ENCODE assay signal across 1 cellular context in genomic region chr12:56374726-56375597, GRCh38.
TF ChIP-seq lines count a peak whose summit lies in the region.

No MANE protein-coding gene starts in this region.

TF ChIP-seq in HepG2, 621 proteins besides CTCF, POLR2A, EP300 and RAD21 (continues in another document):
- TF ChIP-seq ZHX2 (IDR thresholded peaks at IDR 0.05; ENCODE audit: low read depth): no peak
- TF ChIP-seq ZHX2 (CRISPR knock-in tag; IDR thresholded peaks at IDR 0.05; ENCODE audit: borderline replicate concordance): no peak
- no peak for TF ChIP-seq HCFC1 (IDR thresholded peaks at IDR 0.05; ENCODE audit: low read depth, low read length)
- no peak for TF ChIP-seq SOX6 (IDR thresholded peaks at IDR 0.05)
- TF ChIP-seq SOX6 (CRISPR knock-in tag; IDR thresholded peaks at IDR 0.05): peak; percentile 32; the same call in 1 of the 2 replicates
- TF ChIP-seq ZNF430 (CRISPR knock-in tag; IDR thresholded peaks at IDR 0.05): no peak
- no peak for TF ChIP-seq ZNF746 (CRISPR knock-in tag; IDR thresholded peaks at IDR 0.05)
- no peak for TF ChIP-seq ZNF367 (CRISPR knock-in tag; IDR thresholded peaks at IDR 0.05; ENCODE audit: borderline replicate concordance)
- TF ChIP-seq ZFAT (CRISPR knock-in tag; conservative IDR thresholded peaks at IDR 0.05): no peak
- TF ChIP-seq FOSL2 (CRISPR knock-in tag; IDR thresholded peaks at IDR 0.05): no peak
- no peak for TF ChIP-seq ZNF317 (CRISPR knock-in tag; IDR thresholded peaks at IDR 0.05)
- peak; percentile 57 for TF ChIP-seq PAXIP1 (CRISPR knock-in tag; conservative IDR thresholded peaks at IDR 0.05)
- TF ChIP-seq ZBTB25 (CRISPR knock-in tag; IDR thresholded peaks at IDR 0.05): no peak
- TF ChIP-seq TMF1 (CRISPR knock-in tag; IDR thresholded peaks at IDR 0.05; ENCODE audit: low read depth): no peak
- TF ChIP-seq HNF4A (CRISPR knock-in tag; IDR thresholded peaks at IDR 0.05): 0 out of 2 replicates have a peak, but pooled peaks have one; percentile 14
- TF ChIP-seq EED (CRISPR knock-in tag; IDR thresholded peaks at IDR 0.05): no peak
- no peak for TF ChIP-seq ZNF331 (CRISPR knock-in tag; IDR thresholded peaks at IDR 0.05)
- TF ChIP-seq ZBTB43 (CRISPR knock-in tag; conservative IDR thresholded peaks at IDR 0.05): 0 out of 2 replicates have a peak, but pooled peaks have one; percentile 17
- TF ChIP-seq NFAT5 (CRISPR knock-in tag; IDR thresholded peaks at IDR 0.05): no peak
- no peak for TF ChIP-seq MAX (IDR thresholded peaks at IDR 0.05)
- no peak for TF ChIP-seq ZNF414 (CRISPR knock-in tag; IDR thresholded peaks at IDR 0.05)
- no peak for TF ChIP-seq ZNF574 (CRISPR knock-in tag; IDR thresholded peaks at IDR 0.05)
- peak; percentile 14; the same call in 1 of the 2 replicates for TF ChIP-seq MED1 (CRISPR knock-in tag; IDR thresholded peaks at IDR 0.05)
- no peak for TF ChIP-seq KLF15 (CRISPR knock-in tag; IDR thresholded peaks at IDR 0.05; ENCODE audit: borderline replicate concordance)
- TF ChIP-seq REXO4 (CRISPR knock-in tag; IDR thresholded peaks at IDR 0.05; ENCODE audit: borderline replicate concordance): no peak
- TF ChIP-seq FOXA3 (CRISPR knock-in tag; IDR thresholded peaks at IDR 0.05): peak; percentile 34
- TF ChIP-seq MZF1 (CRISPR knock-in tag; IDR thresholded peaks at IDR 0.05; ENCODE audit: borderline replicate concordance): no peak
- TF ChIP-seq CERS6 (CRISPR knock-in tag; IDR thresholded peaks at IDR 0.05): no peak
- TF ChIP-seq SALL2 (CRISPR knock-in tag; IDR thresholded peaks at IDR 0.05): no peak
